9 cellular contexts compared by ENCODE assay signal in genomic region chrX:50988649-50989048, GRCh38.
DNase-seq lines count a peak whose midpoint lies in the region; ATAC-seq and TF ChIP-seq lines count a peak whose summit lies in the region.
"Had no signal": no experiment of that assay in that cellular context is flagged by ENCODE, and none has a peak within 500 bp of the region (broad histone marks: within the 10 kb centered on the region; RNA-seq: fewer than 3 reads in every experiment).

No MANE protein-coding gene starts in this region.

- no peak overlapping the region for H3K4me3 ChIP-seq in vagina
- H3K4me3 ChIP-seq: mucosa of descending colon had no signal

- H3K4me1 ChIP-seq in vagina: no peaks in the 10 kb centered on the region

- DNase-seq in EH (ENCODE audit: low read depth) (peak; percentile 33), HEK293T (ENCODE audit: extremely low spot score) (peak; percentile 33), hepatic stellate cell (ENCODE audit: low spot score) (peak; percentile 8), vagina (ENCODE audit: extremely low spot score in 2 of 2) (no peak), SKM-1 (lab: John Stamatoyannopoulos, UW; ENCODE audit: unreplicated experiment) (no peak)

- POLR2A ChIA-PET in HEK293T (lab: Yijun Ruan, JAX): no interaction called here

- intact Hi-C loops in vagina (cut with DNase I): no loop called here

- H3K27me3 ChIP-seq in vagina: no peaks in the 10 kb centered on the region

- ATAC-seq in HG03196 (IDR thresholded peaks at IDR 0.05; ENCODE audit: unreplicated experiment): no peak
- no peak for ATAC-seq in GM18502 (IDR thresholded peaks at IDR 0.05; ENCODE audit: poor library complexity, unreplicated experiment)
- ATAC-seq: mucosa of descending colon had no signal

- CTCF ChIA-PET in HEK293T (lab: Yijun Ruan, JAX): interaction anchor here (0.9 to 1.0 kb wide), 3 partner anchors 9 to 893 kb away, joined by 3 to 5 read pairs (median 3); no protein-coding TSS in a partner anchor

- H3K27ac ChIP-seq in VCaP: no peak overlapping the region
- no peak overlapping the region for H3K27ac ChIP-seq in vagina

- H3K36me3 ChIP-seq in vagina: no peaks in the 10 kb centered on the region

- no peak for TF ChIP-seq POLR2A in vagina (IDR thresholded peaks at IDR 0.05)

- TF ChIP-seq CTCF in VCaP (conservative IDR thresholded peaks at IDR 0.05): peak; percentile 50
- TF ChIP-seq CTCF in vagina (IDR thresholded peaks at IDR 0.05): peak in 2 of 3 experiments; percentile 38 to 39

- H3K9me3 ChIP-seq in vagina: no peaks in the 10 kb centered on the region
- H3K9me3 ChIP-seq: mucosa of descending colon had no signal

TF ChIP-seq in HEK293T, 16 proteins besides CTCF, POLR2A, EP300 and RAD21:
- TF ChIP-seq L3MBTL2 (conservative IDR thresholded peaks at IDR 0.05) (no peak), HDGF (IDR thresholded peaks at IDR 0.05; ENCODE audit: borderline replicate concordance) (no peak), BHLHE40 (IDR thresholded peaks at IDR 0.05; ENCODE audit: borderline replicate concordance) (no peak), FOXA1 (IDR thresholded peaks at IDR 0.05) (no peak), ZNF384 (IDR thresholded peaks at IDR 0.05) (no peak), CTBP1 (IDR thresholded peaks at IDR 0.05; ENCODE audit: borderline replicate concordance) (no peak), PKNOX1 (IDR thresholded peaks at IDR 0.05) (no peak), ARNT (IDR thresholded peaks at IDR 0.05) (no peak), NFRKB (IDR thresholded peaks at IDR 0.05) (no peak), ELF4 (IDR thresholded peaks at IDR 0.05) (no peak), TARDBP (IDR thresholded peaks at IDR 0.05) (no peak)

Comparison
In these comparisons a context has a peak if more than half of its experiments do, and no peak if none do; other contexts are left out.
1. DNase-seq: peak in EH (single experiment), HEK293T (single experiment) and hepatic stellate cell (single experiment); none in vagina (0 of 2) and SKM-1 (single experiment).